In genomic region chr9:69755205-69755604, GRCh38 we compare ENCODE assay signal across 22 cellular contexts.
"Had no signal": no experiment of that assay in that cellular context is flagged by ENCODE, and none has a peak within 500 bp of the region (broad histone marks: within the 10 kb centered on the region; RNA-seq: fewer than 3 reads in every experiment).

No MANE protein-coding gene starts in this region.

- H3K27ac Mint-ChIP-seq: activated CD4-positive, alpha-beta memory T cell treated with anti-CD3 and anti-CD28 coated beads, Interleukin-2, amount 10 ng/mL, durations not matched to agents 7 days and 5 days; activated CD4-positive, alpha-beta T cell treated with anti-CD3 and anti-CD28 coated beads for 36 hours; activated naive CD4-positive, alpha-beta T cell treated with anti-CD3 and anti-CD28 coated beads, Interleukin-2, amount 10 ng/mL, durations not matched to agents 7 days and 5 days; activated naive CD8-positive, alpha-beta T cell treated with anti-CD3 and anti-CD28 coated beads for 36 hours; activated T-cell treated with anti-CD3 and anti-CD28 coated beads, Interleukin-2, amount 50 U/mL, for 72 hours; activated T-helper 2 cell treated with anti-CD3 and anti-CD28 coated beads, Interferon-gamma antibody, Interleukin-2, Interleukin-4, amounts not matched to agents 10 μg/mL and 5 μg/mL and 100 μg/mL, durations not matched to agents 14 hours and 24 hours and 36 hours; T-cell had no signal

- H3K4me3 ChIP-seq: colonic mucosa, SK-N-MC had no signal

- H3K27me3 Mint-ChIP-seq: activated CD4-positive, alpha-beta memory T cell treated with anti-CD3 and anti-CD28 coated beads, Interleukin-2, amount 10 ng/mL, durations not matched to agents 7 days and 5 days; activated CD4-positive, alpha-beta T cell treated with anti-CD3 and anti-CD28 coated beads for 36 hours; activated naive CD4-positive, alpha-beta T cell treated with anti-CD3 and anti-CD28 coated beads, Interleukin-2, amount 10 ng/mL, durations not matched to agents 7 days and 5 days; activated naive CD8-positive, alpha-beta T cell treated with anti-CD3 and anti-CD28 coated beads for 36 hours; T-cell had no signal

- ATAC-seq: activated CD4-positive, alpha-beta T cell treated with anti-CD3 and anti-CD28 coated beads for 36 hours; activated T-cell treated with anti-CD3 and anti-CD28 coated beads, Interleukin-2, amount 50 U/mL, for 72 hours; T-cell had no signal

- H3K4me3 Mint-ChIP-seq: activated CD4-positive, alpha-beta memory T cell treated with anti-CD3 and anti-CD28 coated beads, Interleukin-2, amount 10 ng/mL, durations not matched to agents 7 days and 5 days; activated CD4-positive, alpha-beta T cell treated with anti-CD3 and anti-CD28 coated beads for 36 hours; activated naive CD4-positive, alpha-beta T cell treated with anti-CD3 and anti-CD28 coated beads, Interleukin-2, amount 10 ng/mL, durations not matched to agents 7 days and 5 days; activated naive CD8-positive, alpha-beta T cell treated with anti-CD3 and anti-CD28 coated beads for 36 hours; activated T-cell treated with anti-CD3 and anti-CD28 coated beads, Interleukin-2, amount 50 U/mL, for 72 hours; T-cell had no signal

- H3K27ac ChIP-seq: colonic mucosa, SK-N-MC, VCaP had no signal

- H3K4me1 ChIP-seq: colonic mucosa had no signal

- H3K9me3 ChIP-seq: colonic mucosa had no signal

- H3K36me3 ChIP-seq: colonic mucosa had no signal

- DNase-seq: activated CD4-positive, alpha-beta memory T cell treated with anti-CD3 and anti-CD28 coated beads, Interleukin-2, amount 10 ng/mL, durations not matched to agents 7 days and 5 days; activated CD4-positive, alpha-beta T cell treated with anti-CD3 and anti-CD28 coated beads for 36 hours; activated CD4-positive, alpha-beta T cell treated with anti-CD3 and anti-CD28 coated beads, Interleukin-2, amount 50 U/mL, for 1 hour; activated gamma-delta T cell treated with Interleukin-2 at 50 U/mL for 16 hours; activated naive CD4-positive, alpha-beta T cell treated with anti-CD3 and anti-CD28 coated beads, Interleukin-2, amount 10 ng/mL, durations not matched to agents 7 days and 5 days; activated naive CD8-positive, alpha-beta T cell treated with anti-CD3 and anti-CD28 coated beads for 36 hours; activated T-cell treated with anti-CD3 and anti-CD28 coated beads, Interleukin-2, amount 50 U/mL, for 72 hours; cerebellar nuclear complex; colonic mucosa; NCI-H1092; NCI-H1417; NCI-H1930; NCI-H345; NCI-H510A; NCI-H526 treated with DMSO at 0.1 percent for 48 hours; NCI-H82; SIG-M5; T-cell; T-helper 2 cell had no signal

- H3K9me3 Mint-ChIP-seq: activated CD4-positive, alpha-beta memory T cell treated with anti-CD3 and anti-CD28 coated beads, Interleukin-2, amount 10 ng/mL, durations not matched to agents 7 days and 5 days; activated naive CD4-positive, alpha-beta T cell treated with anti-CD3 and anti-CD28 coated beads, Interleukin-2, amount 10 ng/mL, durations not matched to agents 7 days and 5 days; activated naive CD8-positive, alpha-beta T cell treated with anti-CD3 and anti-CD28 coated beads for 36 hours; activated T-cell treated with anti-CD3 and anti-CD28 coated beads, Interleukin-2, amount 50 U/mL, for 72 hours; activated T-helper 2 cell treated with anti-CD3 and anti-CD28 coated beads, Interferon-gamma antibody, Interleukin-2, Interleukin-4, amounts not matched to agents 10 μg/mL and 5 μg/mL and 100 μg/mL, durations not matched to agents 14 hours and 24 hours and 36 hours; T-cell had no signal

- H3K27me3 ChIP-seq: colonic mucosa had no signal
